8 cellular contexts compared by ENCODE assay signal in genomic region chr6:9412951-9413559, GRCh38.
A peak's percentile ranks its signal among the peaks of the same experiment; 100 is the strongest.
DNase-seq lines count a peak whose midpoint lies in the region; ATAC-seq and TF ChIP-seq lines count a peak whose summit lies in the region.

No MANE protein-coding gene starts in this region.

- ATAC-seq in GM19395 (IDR thresholded peaks at IDR 0.05; ENCODE audit: unreplicated experiment): peak; percentile 60

- no peaks in the 10 kb centered on the region for H3F3A ChIP-seq in SU-DHL-6 (ENCODE audit: insufficient read depth)

- no peak overlapping the region for H2AFZ ChIP-seq in SU-DHL-6 (ENCODE audit: low read depth, low read length, severe bottlenecking)

- no peaks in the 10 kb centered on the region for H3K9me3 ChIP-seq in SU-DHL-6 (ENCODE audit: insufficient read depth, low read length)

- H3K27ac ChIP-seq in SU-DHL-6 (ENCODE audit: low read depth, low read length): no peak overlapping the region

- no peaks in the 10 kb centered on the region for H4K20me1 ChIP-seq in SU-DHL-6 (ENCODE audit: low read depth, low read length)

- no peaks in the 10 kb centered on the region for H3K9me2 ChIP-seq in SU-DHL-6 (replicated peaks; ENCODE audit: insufficient read depth, low read length)

- no peak overlapping the region for H3K4me2 ChIP-seq in SU-DHL-6 (ENCODE audit: low read depth, low read length, poor library complexity, severe bottlenecking)

- DNase-seq in COLO829 (ENCODE audit: low spot score) (peak; percentile 11), LHCN-M2 (ENCODE audit: low read depth) (peak; percentile 32), iris pigment epithelial cell (ENCODE audit: low read depth) (peak; percentile 17), epidermal melanocyte (ENCODE audit: insufficient read length, low spot score) (no peak), NCI-H446 treated with DMSO at 0.1 percent for 48 hours (lab: John Stamatoyannopoulos, UW) (no peak)
- no peak for DNase-seq in effector CD8-positive, alpha-beta T cell (lab: John Stamatoyannopoulos, UW)

- no peak overlapping the region for H3K4me3 ChIP-seq in SU-DHL-6 (ENCODE audit: insufficient read depth, low read length, poor library complexity, severe bottlenecking)

- no peak overlapping the region for H3K9ac ChIP-seq in SU-DHL-6 (ENCODE audit: low read length)

- H3K27me3 ChIP-seq in SU-DHL-6 (ENCODE audit: low read length): no peaks in the 10 kb centered on the region

- peak; percentile 88 for TF ChIP-seq CTCF in SU-DHL-6 (IDR thresholded peaks at IDR 0.05; ENCODE audit: insufficient read depth, low read length, poor library complexity, severe bottlenecking)

- H3K79me2 ChIP-seq in SU-DHL-6 (ENCODE audit: insufficient read depth, low read length): no peaks in the 10 kb centered on the region

- H3K36me3 ChIP-seq in SU-DHL-6 (ENCODE audit: low read length): no peaks in the 10 kb centered on the region

Comparison
In these comparisons a context has a peak if more than half of its experiments do, and no peak if none do; other contexts are left out.
1. DNase-seq: peak in COLO829 (single experiment), LHCN-M2 (single experiment) and iris pigment epithelial cell (single experiment); none in epidermal melanocyte (single experiment), NCI-H446 treated with DMSO at 0.1 percent for 48 hours (single experiment) and effector CD8-positive, alpha-beta T cell (single experiment).